In the genomic region with DNA sequence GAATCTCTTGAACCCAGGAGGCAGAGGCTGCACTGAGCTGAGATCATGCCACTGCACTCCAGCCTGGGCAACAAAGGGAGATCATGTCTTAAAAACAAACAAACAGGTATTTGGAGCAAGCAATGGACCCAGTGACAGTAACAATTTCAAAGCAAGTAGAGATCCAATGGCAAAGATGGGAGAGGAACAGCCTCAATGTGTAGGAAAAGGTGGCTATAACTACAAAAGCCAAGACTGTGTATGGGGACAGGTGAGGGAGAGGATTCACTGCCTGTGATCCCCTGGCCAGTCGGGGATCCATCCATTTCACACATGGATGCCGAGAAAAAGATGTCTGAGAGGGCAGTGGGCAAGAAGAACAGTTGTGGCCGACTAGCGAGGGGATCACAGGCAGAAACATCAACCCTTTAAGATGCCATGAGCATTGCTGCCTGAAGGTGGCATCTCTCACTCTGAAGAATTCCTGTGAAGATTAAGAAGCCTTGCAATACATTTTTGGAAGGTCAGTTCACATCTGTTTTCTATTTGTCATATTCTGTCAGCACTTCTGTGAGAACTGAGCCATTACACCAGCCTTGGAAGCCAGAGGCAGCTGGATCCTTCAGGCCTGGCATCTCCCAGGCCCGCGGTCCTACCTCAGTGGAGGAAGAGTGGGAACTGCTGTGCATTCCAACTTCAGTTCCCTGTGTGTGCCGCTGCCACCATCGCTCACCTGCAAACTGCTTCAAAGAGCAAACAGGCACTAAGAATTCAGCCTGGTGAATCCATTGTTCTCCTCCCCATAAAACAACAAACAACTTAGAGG, we compare ENCODE assay signal across 9 cellular contexts. TPM values are rescaled to one million over a fixed set of nuclear protein-coding genes. Genes with fewer than 3 reads are reported as not detected.
DNase-seq lines count a peak whose midpoint lies in the region; ATAC-seq, FAIRE-seq and TF ChIP-seq lines count a peak whose summit lies in the region.
"Had no signal": no experiment of that assay in that cellular context is flagged by ENCODE, and none has a peak within 500 bp of the region (broad histone marks: within the 10 kb centered on the region; RNA-seq: fewer than 3 reads in every experiment).

No MANE protein-coding gene starts in this region.

- H3K36me3 ChIP-seq in GM23248 (ENCODE audit: low read depth) (no peaks in the 10 kb centered on the region), HepG2 (replicated peaks in 1 of 2; ENCODE audit: control insufficient read depth in 1 of 2, insufficient read depth in 2 of 2, low read length in 2 of 2) (no peaks in the 10 kb centered on the region; a peak in 1 of 5 replicates), upper lobe of left lung (no peaks in the 10 kb centered on the region)

- H3K27me3 ChIP-seq in GM23248 (replicated peaks; ENCODE audit: insufficient read depth): no peaks in the 10 kb centered on the region
- H3K27me3 ChIP-seq in HepG2 (ENCODE audit: control insufficient read depth in 1 of 2, insufficient read depth in 2 of 2, low read length in 2 of 2): no peaks in the 10 kb centered on the region
- no peaks in the 10 kb centered on the region for H3K27me3 ChIP-seq in upper lobe of left lung

- H2AFZ ChIP-seq in GM23248 (peak overlapping the region; percentile 46; the same call in 1 of the 2 replicates), HepG2 (ENCODE audit: low read length) (peak overlapping the region; percentile 66)

- peaks cover 9% of the 10 kb centered on the region for H3F3A ChIP-seq in GM23248 (ENCODE audit: insufficient read depth)

- H3K27ac ChIP-seq in GM23248 (peak overlapping the region; percentile 58), HepG2 (ENCODE audit: extremely low read length, insufficient read depth, low read length) (peak overlapping the region; percentile 67), upper lobe of left lung (no peak overlapping the region)

- no peaks in the 10 kb centered on the region for H3K9me2 ChIP-seq in GM23248 (ENCODE audit: insufficient read depth)

- POLR2A ChIA-PET in HepG2 (lab: Yijun Ruan, JAX): no interaction called here

- FAIRE-seq in HepG2 (lab: Jason Lieb, UNC): peak; percentile 91
- FAIRE-seq: TTC549 had no signal

- 9 to 12% methylated on average over 8 of the region's 8 CpGs for WGBS in GM23248 (ENCODE audit: low coverage in 1 of 2, low lambda C conversion rate in 2 of 2, missing lambda C conversion rate in 2 of 2), 2 experiments
- 6% methylated on average over 8 of the region's 8 CpGs for WGBS in HepG2 (ENCODE audit: low lambda C conversion rate)
- WGBS in upper lobe of left lung, 2 donors: 34 to 40% methylated on average over 8 of the region's 8 CpGs

- no peaks in the 10 kb centered on the region for H3K79me2 ChIP-seq in GM23248 (ENCODE audit: insufficient read depth)
- no peaks in the 10 kb centered on the region for H3K79me2 ChIP-seq in HepG2 (ENCODE audit: insufficient read depth, low read length)

- TF ChIP-seq CTCF in HepG2 (CRISPR knock-in tag; IDR thresholded peaks at IDR 0.05): peak; percentile 73
- TF ChIP-seq CTCF in upper lobe of left lung (IDR thresholded peaks at IDR 0.05): peak; percentile 42 to 83 (median 66)

- in situ Hi-C loops in GM23248 (cut with MboI) (no loop called here), HepG2 (cut with HindIII; ENCODE audit: extremely low pct_ligation_motif_present, low pct_unique_long_range_greater_than_20kb) (no loop called here)

- DNase-seq in CD1c-positive myeloid dendritic cell (ENCODE audit: extremely low spot score) (peak; percentile 12), GM23248 (peak; percentile 88), OCI-M1 (lab: John Stamatoyannopoulos, UW) (peak; percentile 55), dermis blood vessel endothelial cell (peak; percentile 66), HepG2 (ENCODE audit: low spot score) (peak; percentile 68), upper lobe of left lung (peak in 1 of 2 donors; percentile 39)
- DNase-seq in stimulated activated CD8-positive, alpha-beta memory T cell treated with anti-CD3 and anti-CD28 coated beads, Interleukin-4, amount 100 ng/mL, for 48 hours: no peak

- CTCF ChIA-PET in HepG2 (lab: Yijun Ruan, JAX; ENCODE audit: low intra/inter-chr PET ratio, low total read pairs): interaction anchor here (1.4 to 1.9 kb wide), 2 partner anchors 28 to 155 kb away, joined by 3 to 13 read pairs; no protein-coding TSS in a partner anchor

- TF ChIP-seq POLR2A in HepG2 (IDR thresholded peaks at IDR 0.05; ENCODE audit: insufficient read depth in 1 of 2, low read depth in 2 of 2, low read length in 2 of 2) (0 out of 4 replicates have a peak, but pooled peaks of 1 of the 2 experiments have one; percentile 10), upper lobe of left lung (IDR thresholded peaks at IDR 0.05) (no peak)

- BruUV-seq in HepG2 (replicated peaks; lab: Mats Ljungman, UMichigan): no TSS peak

- H3K9me3 ChIP-seq in GM23248 (ENCODE audit: low read depth) (no peaks in the 10 kb centered on the region), HepG2 (ENCODE audit: low read length) (no peaks in the 10 kb centered on the region), upper lobe of left lung (no peaks in the 10 kb centered on the region)

- ATAC-seq in HepG2 (peak; percentile 81), upper lobe of left lung (ENCODE audit: low FRiP score in 2 of 2) (peak; percentile 68 to 92), HG02885 (IDR thresholded peaks at IDR 0.05; ENCODE audit: poor library complexity, unreplicated experiment) (no peak)

- no peak overlapping the region for H3K4me3 ChIP-seq in GM23248
- H3K4me3 ChIP-seq in HepG2 (replicated peaks in 1 of 3; ENCODE audit: insufficient read depth in 1 of 3, low read depth in 2 of 3, low read length in 3 of 3): peak overlapping the region; percentile 43 to 69 (median 48)
- peak overlapping the region in 1 of 4 donors; percentile 21 for H3K4me3 ChIP-seq in upper lobe of left lung

- intact Hi-C loops in HepG2 (cut with micrococcal nuclease; ENCODE audit: unreplicated experiment): loop anchor here (1.0 to 2.0 kb wide), 2 partner anchors 55 to 155 kb away; a partner anchor contains a TSS

- H3K4me2 ChIP-seq in GM23248 (ENCODE audit: unreplicated experiment): peak overlapping the region; percentile 62
- H3K4me2 ChIP-seq in HepG2 (ENCODE audit: low read depth, low read length): peak overlapping the region; percentile 87

- TF ChIP-seq RAD21 in HepG2 (CRISPR knock-in tag; IDR thresholded peaks at IDR 0.05): peak; percentile 63

- H4K20me1 ChIP-seq in GM23248 (ENCODE audit: insufficient read depth): no peaks in the 10 kb centered on the region
- H4K20me1 ChIP-seq in HepG2 (ENCODE audit: insufficient read depth, low read length): no peaks in the 10 kb centered on the region

- H3K4me1 ChIP-seq in GM23248 (ENCODE audit: insufficient read depth): peaks cover 12% of the 10 kb centered on the region
- peaks cover 60% of the 10 kb centered on the region for H3K4me1 ChIP-seq in HepG2 (ENCODE audit: insufficient read depth, low read length)
- peaks cover 0 to 7% (median 4%) of the 10 kb centered on the region in 4 donors for H3K4me1 ChIP-seq in upper lobe of left lung

- H3K9ac ChIP-seq in GM23248: peak overlapping the region; percentile 35; the same call in 1 of the 2 replicates
- H3K9ac ChIP-seq in HepG2 (ENCODE audit: insufficient read depth, low read depth, low read length): peak overlapping the region; percentile 26; the same call in 1 of the 2 replicates

- TF ChIP-seq EP300 in HepG2 (IDR thresholded peaks at IDR 0.05; ENCODE audit: low read depth in 2 of 2, low read length in 2 of 2) (no peak), HepG2 (CRISPR knock-in tag; IDR thresholded peaks at IDR 0.05; ENCODE audit: borderline replicate concordance) (no peak), upper lobe of left lung (IDR thresholded peaks at IDR 0.05) (no peak)

RNA-seq across cellular contexts. Expression of a gene that starts 54.5 kb away (rescaled TPM):
- 41.2 and 79.5 TPM in 2 replicates for total RNA-seq in GM23248 (2014; rRNA removed; shearing (Covaris generic))
- polyA plus RNA-seq in GM23248 (2016; fragmentation: Nextera tagmentation; extraction: Ambion mirVana) (21.7 and 25.5 TPM in 2 replicates), HepG2 (2011; rRNA removed) (6.9 and 8.3 TPM in 2 replicates)
- total RNA-seq in dermis blood vessel endothelial cell (17.4 and 23.3 TPM in 2 replicates), HepG2 (2016; rRNA removed; fragmentation: Illumina TruSeq; extraction: Trizol) (16.8 and 31.4 TPM in 2 replicates), upper lobe of left lung (10 to 100 TPM; 14.3 to 54.1 (median 24.7) TPM)
- 4.7 and 5.6 TPM in 2 replicates for total RNA-seq in HepG2 (2016; cell fraction: cytosol; rRNA removed; fragmentation: Illumina TruSeq; extraction: Trizol; ENCODE audit: low read depth)
- 16.4 and 31.5 TPM in 2 replicates for total RNA-seq in HepG2 (2016; cell fraction: insoluble cytoplasmic fraction; rRNA removed; fragmentation: Illumina TruSeq; extraction: Trizol)
- total RNA-seq in HepG2 (2016; cell fraction: membrane; rRNA removed; fragmentation: Illumina TruSeq; extraction: Trizol): 22.4 and 22.5 TPM in 2 replicates
- total RNA-seq in HepG2 (2016; cell fraction: nucleus; rRNA removed; fragmentation: Illumina TruSeq; extraction: Trizol): 28.4 and 31.2 TPM in 2 replicates
- 4.1 and 5.5 TPM in 2 replicates for polyA plus RNA-seq in HepG2 (2011; cell fraction: cytosol; rRNA removed)
- polyA plus RNA-seq in HepG2 (2011; cell fraction: nucleus; rRNA removed): 6.9 and 7.2 TPM in 2 replicates
- polyA plus RNA-seq in HepG2 (2012): 6.1 and 7.0 TPM in 2 replicates
- 1.2 TPM in 2 replicates for polyA plus RNA-seq in HepG2 (2016; cell fraction: cytosol; fragmentation: Illumina TruSeq; extraction: Trizol; ENCODE audit: low read depth)
- 14.7 and 15.8 TPM in 2 replicates for polyA plus RNA-seq in HepG2 (2016; cell fraction: insoluble cytoplasmic fraction; fragmentation: Illumina TruSeq; extraction: Trizol; ENCODE audit: low read depth)
- polyA plus RNA-seq in HepG2 (2016; cell fraction: membrane; fragmentation: Illumina TruSeq; extraction: Trizol; ENCODE audit: low read depth): 5.8 and 7.6 TPM in 2 replicates
- 17.3 and 19.7 TPM in 2 replicates for polyA plus RNA-seq in HepG2 (2016; cell fraction: nucleus; fragmentation: Illumina TruSeq; extraction: Trizol; ENCODE audit: insufficient read depth, low read depth)
- polyA minus RNA-seq in HepG2 (2011; rRNA and poly(A)+ RNA removed; ENCODE audit: low replicate concordance): 11.2 and 18.2 TPM in 2 replicates
- polyA minus RNA-seq in HepG2 (2011; cell fraction: cytosol; rRNA and poly(A)+ RNA removed): 10.3 and 13.9 TPM in 2 replicates
- polyA minus RNA-seq in HepG2 (2011; cell fraction: nucleus; rRNA and poly(A)+ RNA removed): 43.4 and 53.3 TPM in 2 replicates

RNA-seq across cellular contexts. Expression of a gene that starts 56.1 kb away (rescaled TPM):
- 21.6 and 60.4 TPM in 2 replicates for total RNA-seq in GM23248 (2014; rRNA removed; shearing (Covaris generic))
- 17.2 and 17.5 TPM in 2 replicates for polyA plus RNA-seq in GM23248 (2016; fragmentation: Nextera tagmentation; extraction: Ambion mirVana)
- total RNA-seq in dermis blood vessel endothelial cell: 22.4 and 25.9 TPM in 2 replicates
- 45.0 and 51.7 TPM in 2 replicates for total RNA-seq in HepG2 (2016; rRNA removed; fragmentation: Illumina TruSeq; extraction: Trizol)
- total RNA-seq in HepG2 (2016; cell fraction: cytosol; rRNA removed; fragmentation: Illumina TruSeq; extraction: Trizol; ENCODE audit: low read depth): 11.6 and 14.0 TPM in 2 replicates
- total RNA-seq in HepG2 (2016; cell fraction: insoluble cytoplasmic fraction; rRNA removed; fragmentation: Illumina TruSeq; extraction: Trizol): 45.7 and 59.8 TPM in 2 replicates
- 25.6 and 27.0 TPM in 2 replicates for total RNA-seq in HepG2 (2016; cell fraction: membrane; rRNA removed; fragmentation: Illumina TruSeq; extraction: Trizol)
- 21.7 and 27.0 TPM in 2 replicates for total RNA-seq in HepG2 (2016; cell fraction: nucleus; rRNA removed; fragmentation: Illumina TruSeq; extraction: Trizol)
- 10.0 and 16.8 TPM in 2 replicates for polyA plus RNA-seq in HepG2 (2011; rRNA removed)
- 16.1 and 23.0 TPM in 2 replicates for polyA plus RNA-seq in HepG2 (2011; cell fraction: cytosol; rRNA removed)
- polyA plus RNA-seq in HepG2 (2011; cell fraction: nucleus; rRNA removed): 6.9 and 7.4 TPM in 2 replicates
- 17.1 and 21.3 TPM in 2 replicates for polyA plus RNA-seq in HepG2 (2012)
- polyA plus RNA-seq in HepG2 (2016; cell fraction: cytosol; fragmentation: Illumina TruSeq; extraction: Trizol; ENCODE audit: low read depth): 10.2 and 11.1 TPM in 2 replicates
- polyA plus RNA-seq in HepG2 (2016; cell fraction: insoluble cytoplasmic fraction; fragmentation: Illumina TruSeq; extraction: Trizol; ENCODE audit: low read depth): 58.2 and 68.3 TPM in 2 replicates
- polyA plus RNA-seq in HepG2 (2016; cell fraction: membrane; fragmentation: Illumina TruSeq; extraction: Trizol; ENCODE audit: low read depth): 21.0 and 21.8 TPM in 2 replicates
- 28.6 and 30.9 TPM in 2 replicates for polyA plus RNA-seq in HepG2 (2016; cell fraction: nucleus; fragmentation: Illumina TruSeq; extraction: Trizol; ENCODE audit: insufficient read depth, low read depth)
- polyA minus RNA-seq in HepG2 (2011; rRNA and poly(A)+ RNA removed; ENCODE audit: low replicate concordance): 7.0 and 10.3 TPM in 2 replicates
- polyA minus RNA-seq in HepG2 (2011; cell fraction: cytosol; rRNA and poly(A)+ RNA removed): 10.5 and 11.3 TPM in 2 replicates
- polyA minus RNA-seq in HepG2 (2011; cell fraction: nucleus; rRNA and poly(A)+ RNA removed): 16.4 and 19.7 TPM in 2 replicates
- total RNA-seq in upper lobe of left lung: 10 to 100 TPM in 3 of 6 donors, 1 to 10 TPM in 2, under 1 TPM in 1; 1.00 to 12.8 (median 10.2) TPM

Comparison
In these comparisons a context has a peak if more than half of its experiments do, and no peak if none do; other contexts are left out.
1. H3K27ac ChIP-seq: peak in GM23248 (single experiment) and HepG2 (single experiment); none in upper lobe of left lung (0 of 4).